ENCODE assay signal across 12 cellular contexts in genomic region chr11:117054382-117054781, GRCh38. TPM values are rescaled to one million over a fixed set of nuclear protein-coding genes. Genes with fewer than 3 reads are reported as not detected.
DNase-seq lines count a peak whose midpoint lies in the region; ATAC-seq and TF ChIP-seq lines count a peak whose summit lies in the region.
"Had no signal": no experiment of that assay in that cellular context is flagged by ENCODE, and none has a peak within 500 bp of the region (broad histone marks: within the 10 kb centered on the region; RNA-seq: fewer than 3 reads in every experiment).

No MANE protein-coding gene starts in this region.

- H3K4me1 Mint-ChIP-seq in effector memory CD8-positive, alpha-beta T cell (ENCODE audit: low read depth in 2 of 2), result peaks cover 37 to 48% of the 10 kb centered on the region in 2 donors

- no peaks in the 10 kb centered on the region for H3K9me2 ChIP-seq in SK-N-SH

- TF ChIP-seq RAD21 in SK-N-SH (IDR thresholded peaks at IDR 0.05; ENCODE audit: low read length), result no peak

- peaks cover 62% of the 10 kb centered on the region for H3K36me3 Mint-ChIP-seq in effector memory CD8-positive, alpha-beta T cell (ENCODE audit: insufficient read depth)

- WGBS in SK-N-SH (ENCODE audit: low lambda C conversion rate), result 93% methylated on average over 1 of the region's 1 CpG

- peaks cover 4% of the 10 kb centered on the region; the same call in 1 of the 2 replicates for H4K20me1 ChIP-seq in SK-N-SH (ENCODE audit: insufficient read depth)

- no peak for TF ChIP-seq EP300 in SK-N-SH (IDR thresholded peaks at IDR 0.05; ENCODE audit: borderline replicate concordance in 1 of 2, low read depth in 1 of 2, low read length in 1 of 2)

- H3K27ac ChIP-seq in angular gyrus (ENCODE audit: low read depth, low read length) (peak overlapping the region; percentile 84), SK-N-SH (ENCODE audit: low read depth in 2 of 2, low read length in 1 of 2) (no peak overlapping the region)
- H3K27ac ChIP-seq: A549, BLaER1 had no signal

- H3K4me3 ChIP-seq in mucosa of descending colon, result no peak overlapping the region
- H3K4me3 ChIP-seq in SK-N-SH (ENCODE audit: low read depth in 2 of 2, low read length in 1 of 2), result no peak overlapping the region
- H3K4me3 ChIP-seq: A549, BLaER1 had no signal

- H3K27me3 Mint-ChIP-seq in effector memory CD8-positive, alpha-beta T cell, result no peaks in the 10 kb centered on the region

- intact Hi-C loops in mucosa of descending colon (cut with DNase I, micrococcal nuclease), result no loop called here

- no peak for ATAC-seq in effector memory CD8-positive, alpha-beta T cell (replicated peaks)
- peak; percentile 47 for ATAC-seq in mucosa of descending colon
- ATAC-seq in GM21786 (IDR thresholded peaks at IDR 0.05; ENCODE audit: unreplicated experiment), result no peak
- ATAC-seq: A549 had no signal

- POLR2A ChIA-PET in SK-N-SH (lab: Yijun Ruan, JAX), result no interaction called here

- H3K9ac ChIP-seq in SK-N-SH, result no peak overlapping the region
- H3K9ac ChIP-seq: BLaER1 had no signal

- H3K27me3 ChIP-seq in SK-N-SH (ENCODE audit: insufficient read depth), result no peaks in the 10 kb centered on the region
- H3K27me3 ChIP-seq: BLaER1 had no signal

- no peaks in the 10 kb centered on the region for H3K9me3 ChIP-seq in mucosa of descending colon
- H3K9me3 ChIP-seq in SK-N-SH, result no peaks in the 10 kb centered on the region
- H3K9me3 ChIP-seq: A549, BLaER1 had no signal

- no peaks in the 10 kb centered on the region for H3K9me3 Mint-ChIP-seq in effector memory CD8-positive, alpha-beta T cell

- CTCF ChIA-PET in SK-N-SH (lab: Yijun Ruan, JAX), result no interaction called here

- DNase-seq in effector memory CD8-positive, alpha-beta T cell, result no peak
- DNase-seq in mucosa of descending colon (no peak), SK-N-SH (no peak)
- DNase-seq in activated CD4-positive, alpha-beta T cell treated with anti-CD3 and anti-CD28 coated beads for 48 hours, result no peak
- DNase-seq in activated naive CD4-positive, alpha-beta T cell treated with Interleukin-2 at 50 U/mL for 16 hours, result no peak
- DNase-seq: DMS53, GF-D8, HCEC 1CT had no signal

- H3F3A ChIP-seq in SK-N-SH (replicated peaks; ENCODE audit: insufficient read depth), result peaks cover 10% of the 10 kb centered on the region

- no peak overlapping the region for H3K4me3 Mint-ChIP-seq in effector memory CD8-positive, alpha-beta T cell

- H3K36me3 ChIP-seq in mucosa of descending colon (ENCODE audit: low read depth) (no peaks in the 10 kb centered on the region), SK-N-SH (replicated peaks in 1 of 2; ENCODE audit: control insufficient read depth in 1 of 2, insufficient read depth in 2 of 2, low read length in 1 of 2) (no peaks in the 10 kb centered on the region)
- H3K36me3 ChIP-seq: BLaER1 had no signal

- no peak overlapping the region for H2AFZ ChIP-seq in SK-N-SH (ENCODE audit: low read depth)

- peaks cover 18% of the 10 kb centered on the region; the same call in 1 of the 2 replicates for H3K79me2 ChIP-seq in SK-N-SH (ENCODE audit: insufficient read depth)

- H3K4me2 ChIP-seq in SK-N-SH, result no peak overlapping the region
- H3K4me2 ChIP-seq: A549, BLaER1 had no signal

- H3K4me1 ChIP-seq in mucosa of descending colon (ENCODE audit: low read depth) (peaks cover 11% of the 10 kb centered on the region), SK-N-SH (ENCODE audit: control insufficient read depth in 1 of 2, insufficient read depth in 2 of 2, low read depth in 1 of 2, low read length in 1 of 2) (peaks cover 6 to 20% of the 10 kb centered on the region in 2 experiments; a peak in 2 of 4 replicates)

- TF ChIP-seq CTCF in mucosa of descending colon (IDR thresholded peaks at IDR 0.05), result no peak
- TF ChIP-seq CTCF in SK-N-SH (IDR thresholded peaks at IDR 0.05), result no peak

- peak overlapping the region; percentile 6 to 45 for H3K27ac Mint-ChIP-seq in effector memory CD8-positive, alpha-beta T cell

TF ChIP-seq in SK-N-SH, 30 proteins besides CTCF, POLR2A, EP300 and RAD21:
- TF ChIP-seq JUND (IDR thresholded peaks at IDR 0.05) (no peak), GABPA (IDR thresholded peaks at IDR 0.05; ENCODE audit: low read depth) (no peak), USF2 (IDR thresholded peaks at IDR 0.05; ENCODE audit: borderline replicate concordance, low read depth, low read length) (no peak)

RNA-seq across cellular contexts. Expression of gene SIK3, which starts 43.8 kb away (rescaled TPM):
- 10 to 100 TPM; 28.1 to 55.6 (median 41.8) TPM for total RNA-seq in mucosa of descending colon
- polyA plus RNA-seq in SK-N-SH (2012; rRNA removed), result 4.5 and 5.1 TPM in 2 replicates
- 4.5 and 4.9 TPM in 2 replicates for polyA plus RNA-seq in SK-N-SH (2012; cell fraction: cytosol; rRNA removed)
- polyA plus RNA-seq in SK-N-SH (2012; cell fraction: nucleus; rRNA removed), result 14.0 and 15.9 TPM in 2 replicates
